8 cellular contexts compared by ENCODE assay signal in the genomic region with DNA sequence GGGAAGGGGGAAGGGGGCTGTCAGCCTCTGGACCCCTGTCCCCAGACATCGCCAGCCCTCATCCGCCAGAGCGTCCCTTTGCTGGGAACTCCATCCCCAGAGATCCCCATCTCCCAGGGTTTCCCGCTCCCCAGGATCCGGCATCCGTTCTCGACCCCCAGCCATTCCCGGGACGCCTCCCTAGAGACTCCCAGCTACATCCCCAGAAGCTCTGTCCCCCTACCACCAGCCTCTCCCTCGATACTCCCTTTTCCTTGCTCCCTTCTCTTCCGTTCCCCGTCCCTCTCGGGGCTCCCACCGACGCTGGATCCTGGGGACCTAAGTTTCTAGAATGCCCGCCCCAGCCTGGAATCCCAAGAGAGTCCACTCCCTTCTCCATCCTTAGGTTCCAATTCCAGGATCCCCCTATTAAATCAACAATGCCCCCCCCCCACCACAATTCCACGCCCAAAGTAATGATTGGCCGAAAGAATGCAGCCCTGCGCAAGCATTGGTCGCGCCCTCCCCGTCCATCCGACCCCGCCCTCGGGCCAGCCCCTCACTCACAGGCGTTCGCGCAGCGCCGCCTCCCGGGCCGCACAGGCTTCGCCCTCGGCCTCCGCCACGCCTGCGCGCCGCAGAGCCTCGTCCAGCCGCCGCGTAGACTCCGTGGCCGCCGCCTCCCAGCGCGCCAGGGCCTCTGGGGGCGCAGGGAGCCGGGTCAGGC. TPM values are rescaled to one million over a fixed set of nuclear protein-coding genes. Genes with fewer than 3 reads are reported as not detected.
A peak's percentile ranks its signal among the peaks of the same experiment; 100 is the strongest.
DNase-seq lines count a peak whose midpoint lies in the region; TF ChIP-seq lines count a peak whose summit lies in the region.

No MANE protein-coding gene starts in this region.

- peak; percentile 62 to 68 for TF ChIP-seq CTCF in Caco-2 (IDR thresholded peaks at IDR 0.05; ENCODE audit: insufficient read depth in 1 of 2, low read depth in 1 of 2, low read length in 1 of 2, severe bottlenecking in 1 of 2, unreplicated experiment in 1 of 2)
- TF ChIP-seq CTCF in GM20000 (IDR thresholded peaks at IDR 0.05; ENCODE audit: extremely low read depth, missing control alignments), result peak; percentile 78
- peak; percentile 59 for TF ChIP-seq CTCF in epithelial cell of proximal tubule (conservative IDR thresholded peaks at IDR 0.05; ENCODE audit: low read depth, low read length)

- POLR2A ChIA-PET in Caco-2 (lab: Charles Lee), result no interaction called here

- H3K4me3 ChIP-seq in Caco-2 (ENCODE audit: low read depth, low read length), result peak overlapping the region; percentile 48
- peak overlapping the region; percentile 57 for H3K4me3 ChIP-seq in epithelial cell of proximal tubule (ENCODE audit: low read depth, low read length)
- H3K4me3 ChIP-seq in mucosa of stomach (ENCODE audit: low read length), result peak overlapping the region; percentile 40

- H3K9me3 Mint-ChIP-seq in Caco-2 (ENCODE audit: unreplicated experiment), result no peaks in the 10 kb centered on the region

- CTCF ChIA-PET in Caco-2 (lab: Charles Lee), result interaction anchor here (0.6 to 1.2 kb wide), 4 partner anchors 20 to 120 kb away, joined by 3 to 9 read pairs (median 4); no protein-coding TSS in a partner anchor

- H3K27ac Mint-ChIP-seq in Caco-2 (ENCODE audit: unreplicated experiment), result peak overlapping the region; percentile 32

- intact Hi-C loops in Caco-2 (cut with micrococcal nuclease; ENCODE audit: unreplicated experiment), result loop anchor here (2.0 kb wide), 1 partner anchor 98 kb away; no protein-coding TSS in a partner anchor

- BruUV-seq in Caco-2 (replicated peaks; lab: Mats Ljungman, UMichigan), result no TSS peak

- H3K36me3 Mint-ChIP-seq in Caco-2 (ENCODE audit: insufficient read depth, unreplicated experiment), result peaks cover 6% of the 10 kb centered on the region

- peaks cover 6% of the 10 kb centered on the region for H3K4me1 Mint-ChIP-seq in Caco-2 (ENCODE audit: low read depth, unreplicated experiment)

- H3K27me3 ChIP-seq in Caco-2 (replicated peaks; ENCODE audit: control insufficient read depth, insufficient read depth, low read length) (no peaks in the 10 kb centered on the region), mucosa of stomach (ENCODE audit: control insufficient read depth, insufficient read depth, low read length) (peaks cover 32% of the 10 kb centered on the region)

- 0 out of 2 replicates have a peak, but pooled peaks cover 5% of the 10 kb centered on the region for H3K4me1 ChIP-seq in Caco-2
- peaks cover 11% of the 10 kb centered on the region for H3K4me1 ChIP-seq in mucosa of stomach (ENCODE audit: control insufficient read depth, insufficient read depth, low read length)

- peaks cover 3% of the 10 kb centered on the region for H3K27me3 Mint-ChIP-seq in Caco-2 (ENCODE audit: insufficient read depth, unreplicated experiment)

- peak overlapping the region; percentile 78 for H3K4me3 Mint-ChIP-seq in Caco-2 (ENCODE audit: unreplicated experiment)

- DNase-seq in Caco-2 (peak; percentile 93 to 95), GM20000 (ENCODE audit: low spot score) (peak; percentile 99), HT1080 (ENCODE audit: low read depth) (peak; percentile 80), NOMO-1 treated with dmso at 0.1 percent for 144 hours (lab: John Stamatoyannopoulos, UW; ENCODE audit: unreplicated experiment) (peak; percentile 86), epithelial cell of proximal tubule (ENCODE audit: low read depth) (no peak)
- DNase-seq in activated CD8-positive, alpha-beta memory T cell treated with anti-CD3 and anti-CD28 coated beads, Interleukin-2, amount 50 U/mL, for 48 hours, result peak; percentile 93
- DNase-seq in stimulated activated CD8-positive, alpha-beta memory T cell treated with anti-CD3 and anti-CD28 coated beads, Interleukin-4, amount 100 ng/mL, for 24 hours (ENCODE audit: low read depth), result peak; percentile 91

- H3K9ac ChIP-seq in mucosa of stomach (ENCODE audit: low read length), result no peak overlapping the region

- H3K36me3 ChIP-seq in Caco-2 (ENCODE audit: control insufficient read depth, insufficient read depth, low read length) (no peaks in the 10 kb centered on the region), mucosa of stomach (ENCODE audit: control insufficient read depth, insufficient read depth, low read length) (no peaks in the 10 kb centered on the region)

- H3K9me3 ChIP-seq in Caco-2 (peaks cover 14% of the 10 kb centered on the region), mucosa of stomach (ENCODE audit: control insufficient read depth, low read length) (no peaks in the 10 kb centered on the region)

RNA-seq across cellular contexts. Expression of gene CCDC194, which starts 3.2 kb away (rescaled TPM):
- total RNA-seq in Caco-2 (2022) (1.0 and 1.3 TPM in 2 replicates), epithelial cell of proximal tubule (not detected in 2 replicates)
- not detected in 2 replicates for total RNA-seq in HT1080 (2014; rRNA removed; shearing (Covaris generic))
- polyA plus RNA-seq in HT1080 (2015; cell fraction: cytosol; rRNA removed), result not detected in 2 replicates
- polyA plus RNA-seq in HT1080 (2015; cell fraction: nucleus; rRNA removed), result not detected in 2 replicates

RNA-seq across cellular contexts. Expression of gene PLVAP, which starts 13.7 kb away (rescaled TPM):
- total RNA-seq in Caco-2 (2022), result not detected in 2 replicates
- not detected in 2 replicates for total RNA-seq in HT1080 (2014; rRNA removed; shearing (Covaris generic))
- not detected in 2 replicates for polyA plus RNA-seq in HT1080 (2015; cell fraction: cytosol; rRNA removed)
- polyA plus RNA-seq in HT1080 (2015; cell fraction: nucleus; rRNA removed), result not detected in 2 replicates
- total RNA-seq in epithelial cell of proximal tubule, result 0.58 and 1.2 TPM in 2 replicates

RNA-seq across cellular contexts. Expression of gene BST2, which starts 14.6 kb away (rescaled TPM):
- total RNA-seq in Caco-2 (2022) (94.3 and 98.4 TPM in 2 replicates), epithelial cell of proximal tubule (2.2 and 18.6 TPM in 2 replicates)
- total RNA-seq in HT1080 (2014; rRNA removed; shearing (Covaris generic)), result 1.2 TPM in 1 of 2 replicates, not detected in the other
- polyA plus RNA-seq in HT1080 (2015; cell fraction: cytosol; rRNA removed), result 0.24 and 0.27 TPM in 2 replicates
- not detected in 2 replicates for polyA plus RNA-seq in HT1080 (2015; cell fraction: nucleus; rRNA removed)

RNA-seq across cellular contexts. Expression of gene MVB12A, which starts 29.0 kb away (rescaled TPM):
- total RNA-seq in Caco-2 (2022) (36.7 and 37.6 TPM in 2 replicates), epithelial cell of proximal tubule (78.6 and 91.6 TPM in 2 replicates)
- total RNA-seq in HT1080 (2014; rRNA removed; shearing (Covaris generic)), result 72.1 and 78.0 TPM in 2 replicates
- polyA plus RNA-seq in HT1080 (2015; cell fraction: cytosol; rRNA removed), result 75.4 and 120 TPM in 2 replicates
- 60.7 and 80.9 TPM in 2 replicates for polyA plus RNA-seq in HT1080 (2015; cell fraction: nucleus; rRNA removed)

RNA-seq across cellular contexts. Expression of gene GTPBP3, which starts 53.5 kb away (rescaled TPM):
- total RNA-seq in Caco-2 (2022) (50.1 and 50.7 TPM in 2 replicates), epithelial cell of proximal tubule (22.7 and 79.5 TPM in 2 replicates)
- total RNA-seq in HT1080 (2014; rRNA removed; shearing (Covaris generic)), result 38.2 and 43.3 TPM in 2 replicates
- 20.2 and 28.9 TPM in 2 replicates for polyA plus RNA-seq in HT1080 (2015; cell fraction: cytosol; rRNA removed)
- polyA plus RNA-seq in HT1080 (2015; cell fraction: nucleus; rRNA removed), result 63.3 and 65.0 TPM in 2 replicates
